Comparison of ENCODE assay signal across 8 cellular contexts in the genomic region with DNA sequence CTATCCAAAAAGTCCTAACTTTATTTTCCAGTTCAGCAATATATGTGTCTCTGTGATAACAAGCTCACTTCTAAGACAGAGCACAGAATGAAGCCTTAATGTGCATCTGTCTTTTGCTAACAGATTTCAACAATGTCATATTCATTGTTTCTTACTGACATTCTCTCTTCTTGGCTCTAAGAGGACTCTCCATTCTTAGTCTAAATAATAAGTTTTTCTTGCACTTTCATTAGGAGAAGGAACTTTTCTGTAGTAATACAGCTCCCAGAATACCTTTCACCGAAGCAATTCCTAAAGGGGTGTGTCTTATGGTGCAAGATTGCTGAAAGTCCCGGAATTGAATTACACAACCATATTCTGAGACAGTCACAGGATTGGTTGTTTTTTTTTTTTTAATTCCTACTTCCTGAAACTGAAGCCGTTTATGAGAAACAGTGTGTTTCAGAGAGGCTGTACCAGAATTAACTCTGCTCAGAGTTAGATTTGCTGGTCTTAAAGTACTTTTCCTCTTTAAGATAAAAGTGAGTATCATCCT. TPM values are rescaled to one million over a fixed set of nuclear protein-coding genes. Genes with fewer than 3 reads are reported as not detected.
DNase-seq lines count a peak whose midpoint lies in the region; ATAC-seq lines count a peak whose summit lies in the region.

A gene (plus strand): TSS at position 421 of the 535 bp plus-strand sequence.

- H3K4me1 Mint-ChIP-seq in activated CD4-positive, alpha-beta T cell treated with anti-CD3 and anti-CD28 coated beads, Interleukin-2, amount 10 ng/mL, durations not matched to agents 7 days and 5 days: peaks cover 29% of the 10 kb centered on the region
- peaks cover 6 to 8% of the 10 kb centered on the region in 2 donors for H3K4me1 Mint-ChIP-seq in immature natural killer cell
- peaks cover 18% of the 10 kb centered on the region for H3K4me1 Mint-ChIP-seq in stimulated activated memory B cell treated with anti-CD40 and anti-IgM and Interleukin-4, amounts not matched to agents 10 μg/mL and 1 μg/mL and 100 μg/mL, for 72 hours

- H3K27ac Mint-ChIP-seq in activated CD4-positive, alpha-beta T cell treated with anti-CD3 and anti-CD28 coated beads, Interleukin-2, amount 10 ng/mL, durations not matched to agents 7 days and 5 days: peak within 1 kb of the TSS; percentile 89
- no peak within 1 kb of the TSS for H3K27ac Mint-ChIP-seq in immature natural killer cell
- H3K27ac Mint-ChIP-seq in stimulated activated memory B cell treated with anti-CD40 and anti-IgM and Interleukin-4, amounts not matched to agents 10 μg/mL and 1 μg/mL and 100 μg/mL, for 72 hours: peak within 1 kb of the TSS; percentile 80

- H3K4me3 Mint-ChIP-seq in activated CD4-positive, alpha-beta T cell treated with anti-CD3 and anti-CD28 coated beads, Interleukin-2, amount 10 ng/mL, durations not matched to agents 7 days and 5 days: peak within 1 kb of the TSS; percentile 85
- peak within 1 kb of the TSS; percentile 6 to 62 (median 47) for H3K4me3 Mint-ChIP-seq in immature natural killer cell
- H3K4me3 Mint-ChIP-seq in stimulated activated memory B cell treated with anti-CD40 and anti-IgM and Interleukin-4, amounts not matched to agents 10 μg/mL and 1 μg/mL and 100 μg/mL, for 72 hours: peak within 1 kb of the TSS; percentile 71

- no peak for DNase-seq in activated CD4-positive, alpha-beta T cell treated with anti-CD3 and anti-CD28 coated beads, Interleukin-2, amount 10 ng/mL, durations not matched to agents 7 days and 5 days
- DNase-seq in activated CD4-positive, alpha-beta T cell treated with anti-CD3 and anti-CD28 coated beads, Interleukin-2, amount 50 U/mL, for 1 hour: no peak
- DNase-seq in NCI-H1048 (lab: John Stamatoyannopoulos, UW): peak; percentile 53
- DNase-seq in immature natural killer cell: no peak
- no peak for DNase-seq in activated CD8-positive, alpha-beta memory T cell treated with anti-CD3 and anti-CD28 coated beads, Interleukin-2, amount 50 U/mL, for 48 hours

- no peaks in the 10 kb centered on the region for H3K9me3 Mint-ChIP-seq in activated CD4-positive, alpha-beta T cell treated with anti-CD3 and anti-CD28 coated beads, Interleukin-2, amount 10 ng/mL, durations not matched to agents 7 days and 5 days
- no peaks in the 10 kb centered on the region for H3K9me3 Mint-ChIP-seq in immature natural killer cell
- no peaks in the 10 kb centered on the region for H3K9me3 Mint-ChIP-seq in stimulated activated memory B cell treated with anti-CD40 and anti-IgM and Interleukin-4, amounts not matched to agents 10 μg/mL and 1 μg/mL and 100 μg/mL, for 72 hours

- 0 to 1% (median 1%) methylated on average over 3 of the region's 3 CpGs for WGBS in adipose tissue, 3 donors

- POLR2A ChIA-PET in activated CD4-positive, alpha-beta T cell treated with anti-CD3 and anti-CD28 coated beads, Interleukin-2, amount 10 ng/mL, durations not matched to agents 7 days and 5 days (lab: Charles Lee): no interaction called here

- H3K27me3 Mint-ChIP-seq in activated CD4-positive, alpha-beta T cell treated with anti-CD3 and anti-CD28 coated beads, Interleukin-2, amount 10 ng/mL, durations not matched to agents 7 days and 5 days: no peaks in the 10 kb centered on the region
- peaks cover 0 to 4% (median 4%) of the 10 kb centered on the region in 3 donors for H3K27me3 Mint-ChIP-seq in immature natural killer cell (ENCODE audit: low read depth in 3 of 3)
- H3K27me3 Mint-ChIP-seq in stimulated activated memory B cell treated with anti-CD40 and anti-IgM and Interleukin-4, amounts not matched to agents 10 μg/mL and 1 μg/mL and 100 μg/mL, for 72 hours: no peaks in the 10 kb centered on the region

- CTCF ChIA-PET in activated CD4-positive, alpha-beta T cell treated with anti-CD3 and anti-CD28 coated beads, Interleukin-2, amount 10 ng/mL, durations not matched to agents 7 days and 5 days (lab: Charles Lee): interaction anchor here (1.4 kb wide), 1 partner anchor 11 kb away, joined by 4 read pairs; a partner anchor contains a TSS

- peaks cover 4% of the 10 kb centered on the region for H3K36me3 Mint-ChIP-seq in activated CD4-positive, alpha-beta T cell treated with anti-CD3 and anti-CD28 coated beads, Interleukin-2, amount 10 ng/mL, durations not matched to agents 7 days and 5 days (ENCODE audit: low read depth)
- H3K36me3 Mint-ChIP-seq in immature natural killer cell: no peaks in the 10 kb centered on the region
- no peaks in the 10 kb centered on the region for H3K36me3 Mint-ChIP-seq in stimulated activated memory B cell treated with anti-CD40 and anti-IgM and Interleukin-4, amounts not matched to agents 10 μg/mL and 1 μg/mL and 100 μg/mL, for 72 hours

- peak within 1 kb of the TSS; percentile 29 for H3K27ac ChIP-seq in adipose tissue (ENCODE audit: low read depth, low read length)

- ATAC-seq in HG02678 (IDR thresholded peaks at IDR 0.05; ENCODE audit: unreplicated experiment): peak; percentile 87
- peak; percentile 85 for ATAC-seq in stimulated activated memory B cell treated with anti-CD40 and anti-IgM and Interleukin-4, amounts not matched to agents 10 μg/mL and 1 μg/mL and 100 μg/mL, for 72 hours

RNA-seq across cellular contexts. Expression of the gene that starts here (rescaled TPM):
- total RNA-seq in activated CD4-positive, alpha-beta T cell treated with anti-CD3 and anti-CD28 coated beads, Interleukin-2, amount 10 ng/mL, durations not matched to agents 7 days and 5 days: 10 to 100 TPM; 17.3 to 18.3 TPM
- 10 to 100 TPM in 1 of 3 donors, 1 to 10 TPM in 2; 3.0 to 10.9 (median 9.3) TPM for polyA plus RNA-seq in adipose tissue
- polyA plus RNA-seq in immature natural killer cell: 1 to 10 TPM in 1 of 3 donors, under 1 TPM in 1, not detected in 1; 0.32 to 1.3 TPM

Comparison
In these comparisons a context has a peak if more than half of its experiments do, and no peak if none do; other contexts are left out.
1. H3K27ac Mint-ChIP-seq: peak in activated CD4-positive, alpha-beta T cell treated with anti-CD3 and anti-CD28 coated beads, Interleukin-2, amount 10 ng/mL, durations not matched to agents 7 days and 5 days (single experiment) and stimulated activated memory B cell treated with anti-CD40 and anti-IgM and Interleukin-4, amounts not matched to agents 10 μg/mL and 1 μg/mL and 100 μg/mL, for 72 hours (single experiment); none in immature natural killer cell (0 of 6).
2. Peak in every context shown above with its lines, with median percentiles within 50 percentile points of each other: H3K4me3 Mint-ChIP-seq.